In the genomic region with DNA sequence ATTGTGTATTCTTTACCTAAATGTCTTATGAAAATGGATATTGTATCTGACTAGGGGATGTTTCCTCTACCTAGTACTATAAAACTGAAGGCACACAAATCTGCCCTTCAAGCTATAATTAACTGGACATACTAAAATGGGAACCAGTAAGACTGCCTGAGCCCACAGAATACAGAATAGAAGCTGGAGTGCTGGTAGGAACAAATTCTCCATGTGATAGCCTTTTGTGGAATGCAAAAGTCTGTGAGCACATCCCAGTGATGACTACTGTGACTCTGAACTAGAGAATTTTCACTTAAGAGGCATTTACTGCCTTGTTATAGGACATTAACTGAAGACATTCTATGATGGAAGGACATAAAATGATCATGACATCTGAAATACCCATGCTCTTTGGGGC, we compare ENCODE assay signal across 28 cellular contexts.
"Had no signal": no experiment of that assay in that cellular context is flagged by ENCODE, and none has a peak within 500 bp of the region (broad histone marks: within the 10 kb centered on the region; RNA-seq: fewer than 3 reads in every experiment).

No MANE protein-coding gene starts in this region.

- H3K4me3 ChIP-seq: left lung, sigmoid colon, smooth muscle cell, upper lobe of left lung had no signal

- H3K27me3 ChIP-seq: foreskin keratinocyte, left lung, neutrophil, sigmoid colon, upper lobe of left lung had no signal

- H3K27ac ChIP-seq: foreskin keratinocyte, left lung, neutrophil, sigmoid colon, upper lobe of left lung had no signal

- ATAC-seq: activated naive CD8-positive, alpha-beta T cell treated with anti-CD3 and anti-CD28 coated beads, Interleukin-2, amount 50 U/mL, for 24 hours; activated T-cell treated with anti-CD3 and anti-CD28 coated beads, Interleukin-2, amount 50 U/mL, for 4 hours; esophagus mucosa; foreskin keratinocyte; left lung; stimulated activated memory B cell treated with anti-CD40 and anti-IgM and Interleukin-4, amounts not matched to agents 10 μg/mL and 1 μg/mL and 100 μg/mL, for 72 hours; stimulated activated naive CD8-positive, alpha-beta T cell treated with anti-CD3 and anti-CD28 coated beads, Interleukin-15, amount 100 ng/mL, for 72 hours; T-helper 17 cell; WTC11 had no signal

- H3K36me3 ChIP-seq: neutrophil had no signal

- H3K9me3 ChIP-seq: left lung, neutrophil, sigmoid colon, upper lobe of left lung had no signal

- H3K4me2 ChIP-seq: smooth muscle cell had no signal

- DNase-seq: activated CD4-positive, alpha-beta memory T cell treated with anti-CD3 and anti-CD28 coated beads, Interleukin-2, amount 10 ng/mL, durations not matched to agents 7 days and 5 days; activated CD4-positive, alpha-beta T cell treated with anti-CD3 and anti-CD28 coated beads for 1 hour; activated CD4-positive, alpha-beta T cell treated with anti-CD3 and anti-CD28 coated beads, Interleukin-2, amount 10 ng/mL, durations not matched to agents 7 days and 5 days; activated CD8-positive, alpha-beta memory T cell treated with anti-CD3 and anti-CD28 coated beads, Interleukin-2, amount 50 U/mL, for 48 hours; activated naive CD8-positive, alpha-beta T cell treated with anti-CD3 and anti-CD28 coated beads, Interleukin-2, amount 50 U/mL, for 24 hours; activated T-cell treated with anti-CD3 and anti-CD28 coated beads, Interleukin-2, amount 50 U/mL, for 4 hours; amygdala; central memory CD4-positive, alpha-beta T cell; endodermal cell; foreskin keratinocyte; kidney glomerular epithelial cell; left lung; naive B cell; nephron progenitor cell; sigmoid colon; stimulated activated CD4-positive, alpha-beta T cell treated with anti-CD3 and anti-CD28 coated beads, Interleukin-1b, Interleukin-23, amount 100 ng/mL, for 48 hours; stimulated activated CD4-positive, alpha-beta T cell treated with anti-CD3 and anti-CD28 coated beads, Interleukin-4, amount 100 ng/mL, for 4 hours; stimulated activated CD8-positive, alpha-beta memory T cell treated with anti-CD3 and anti-CD28 coated beads, Interleukin-4, amount 100 ng/mL, for 48 hours; stimulated activated naive CD8-positive, alpha-beta T cell treated with anti-CD3 and anti-CD28 coated beads, Interleukin-15, amount 100 ng/mL, for 72 hours; substantia nigra; T-helper 17 cell; T1000; upper lobe of left lung had no signal

- H3K4me1 ChIP-seq: foreskin keratinocyte, left lung, sigmoid colon, upper lobe of left lung had no signal
